In genomic region chr10:30742471-30742870, GRCh38 we compare ENCODE assay signal across 11 cellular contexts.
DNase-seq lines count a peak whose midpoint lies in the region; ATAC-seq, FAIRE-seq and TF ChIP-seq lines count a peak whose summit lies in the region.
"Had no signal": no experiment of that assay in that cellular context is flagged by ENCODE, and none has a peak within 500 bp of the region (broad histone marks: within the 10 kb centered on the region; RNA-seq: fewer than 3 reads in every experiment).

No MANE protein-coding gene starts in this region.

- H3K4me3 ChIP-seq in neural progenitor cell = no peak overlapping the region

- H2AFZ ChIP-seq in neural progenitor cell (replicated peaks) = no peak overlapping the region

- no peak overlapping the region for H3K27ac ChIP-seq in neural progenitor cell

- no peaks in the 10 kb centered on the region for H3K9me3 ChIP-seq in neural progenitor cell (ENCODE audit: low read depth)

- no peaks in the 10 kb centered on the region for H3K36me3 Mint-ChIP-seq in neural progenitor cell
- H3K36me3 Mint-ChIP-seq: CD14-positive monocyte had no signal

- ATAC-seq in GM19372 (IDR thresholded peaks at IDR 0.05; ENCODE audit: low read depth, unreplicated experiment) (peak; percentile 57), HG02885 (IDR thresholded peaks at IDR 0.05; ENCODE audit: poor library complexity, unreplicated experiment) (peak; percentile 64)

- peak; percentile 77 for FAIRE-seq in GM12891 (lab: Jason Lieb, UNC)

- H4K20me1 ChIP-seq in neural progenitor cell (ENCODE audit: low read depth) = no peaks in the 10 kb centered on the region

- H3K27ac Mint-ChIP-seq in neural progenitor cell = no peak overlapping the region

- H3K27me3 Mint-ChIP-seq in neural progenitor cell (ENCODE audit: insufficient read depth, low read depth) = peaks cover 6% of the 10 kb centered on the region

- DNase-seq in GM12891 (ENCODE audit: insufficient read length, low spot score) (no peak), MV-4-11 (lab: John Stamatoyannopoulos, UW) (peak; percentile 76), KG1 (lab: John Stamatoyannopoulos, UW) (no peak), NCI-H510A treated with DMSO at 0.1 percent for 48 hours (lab: John Stamatoyannopoulos, UW) (no peak), neural progenitor cell (ENCODE audit: low spot score) (no peak), midbrain (lab: John Stamatoyannopoulos, UW) (no peak)
- DNase-seq: activated gamma-delta T cell treated with Interleukin-2 at 50 U/mL for 16 hours, NCI-H526 had no signal

- no peaks in the 10 kb centered on the region for H3K36me3 ChIP-seq in neural progenitor cell

- H3K27me3 ChIP-seq in neural progenitor cell = no peaks in the 10 kb centered on the region

- no peaks in the 10 kb centered on the region for H3K4me1 Mint-ChIP-seq in neural progenitor cell

- H3K79me2 ChIP-seq in neural progenitor cell (ENCODE audit: low read depth) = no peaks in the 10 kb centered on the region

- no peak for TF ChIP-seq CTCF in neural progenitor cell (IDR thresholded peaks at IDR 0.05)

- no peak for TF ChIP-seq POLR2A in GM12891 (IDR thresholded peaks at IDR 0.05; ENCODE audit: low read depth, low read length)

- H3K9me3 Mint-ChIP-seq in neural progenitor cell = no peaks in the 10 kb centered on the region

- no peaks in the 10 kb centered on the region for H3F3A ChIP-seq in neural progenitor cell (ENCODE audit: low read depth)

- no peaks in the 10 kb centered on the region for H3K4me1 ChIP-seq in neural progenitor cell

- H3K4me2 ChIP-seq in neural progenitor cell = no peak overlapping the region

- no peak overlapping the region for H3K4me3 Mint-ChIP-seq in neural progenitor cell
- H3K4me3 Mint-ChIP-seq: CD14-positive monocyte had no signal

- no peak overlapping the region for H3K9ac ChIP-seq in neural progenitor cell

TF ChIP-seq in GM12891, 5 proteins besides CTCF, POLR2A, EP300 and RAD21:
- TF ChIP-seq SPI1 (IDR thresholded peaks at IDR 0.05; ENCODE audit: low read depth, low read length) = peak; percentile 74
- TF ChIP-seq POLR2AphosphoS5 (IDR thresholded peaks at IDR 0.05; ENCODE audit: low read depth, low read length) = no peak
